1 cellular context compared by ENCODE assay signal in genomic region chr10:72215611-72216549, GRCh38.
TF ChIP-seq lines count a peak whose summit lies in the region.

ANAPC16 (plus strand) TSS chr10:72216012; CDS start chr10:72223915, 7,903 bp downstream.
ASCC1 (minus strand) TSS chr10:72216276; CDS start chr10:72213298, 2,978 bp downstream.

TF ChIP-seq in K562, 482 proteins besides CTCF, POLR2A, EP300 and RAD21 (continued from another document and continues in another):
- TF ChIP-seq MGA (IDR thresholded peaks at IDR 0.05) (peak; percentile 91), ZNF561 (CRISPR knock-in tag; conservative IDR thresholded peaks at IDR 0.05) (no peak), ADNP (tag; IDR thresholded peaks at IDR 0.05) (no peak), NCOR1 (IDR thresholded peaks at IDR 0.05) (no peak), MECOM (CRISPR knock-in tag; IDR thresholded peaks at IDR 0.05) (peak; percentile 77), PRDM10 (IDR thresholded peaks at IDR 0.05; ENCODE audit: partially characterized antibody) (peak; percentile 88), HDAC1 (IDR thresholded peaks at IDR 0.05) (peak in 1 of 2 experiments; percentile 96; a peak in 2 of 4 replicates), PYGO2 (tag; IDR thresholded peaks at IDR 0.05) (no peak), HOMEZ (CRISPR knock-in tag; IDR thresholded peaks at IDR 0.05) (no peak), ZNF408 (CRISPR knock-in tag; IDR thresholded peaks at IDR 0.05; ENCODE audit: low read depth) (no peak), KLF16 (IDR thresholded peaks at IDR 0.05) (no peak), MXI1 (IDR thresholded peaks at IDR 0.05; ENCODE audit: low read depth, low read length) (peak; percentile 58), TSHZ1 (CRISPR knock-in tag; IDR thresholded peaks at IDR 0.05) (no peak), ZBTB40 (IDR thresholded peaks at IDR 0.05) (no peak), ZBTB40 (CRISPR knock-in tag; IDR thresholded peaks at IDR 0.05) (no peak), BRD9 (IDR thresholded peaks at IDR 0.05; ENCODE audit: low read depth, partially characterized antibody) (peak; percentile 21), MIER1 (IDR thresholded peaks at IDR 0.05; ENCODE audit: low read depth) (no peak), IFI16 (CRISPR knock-in tag; IDR thresholded peaks at IDR 0.05) (0 out of 2 replicates have a peak, but pooled peaks have one; percentile 30)
